Comparison of ENCODE assay signal across 14 cellular contexts in the genomic region with DNA sequence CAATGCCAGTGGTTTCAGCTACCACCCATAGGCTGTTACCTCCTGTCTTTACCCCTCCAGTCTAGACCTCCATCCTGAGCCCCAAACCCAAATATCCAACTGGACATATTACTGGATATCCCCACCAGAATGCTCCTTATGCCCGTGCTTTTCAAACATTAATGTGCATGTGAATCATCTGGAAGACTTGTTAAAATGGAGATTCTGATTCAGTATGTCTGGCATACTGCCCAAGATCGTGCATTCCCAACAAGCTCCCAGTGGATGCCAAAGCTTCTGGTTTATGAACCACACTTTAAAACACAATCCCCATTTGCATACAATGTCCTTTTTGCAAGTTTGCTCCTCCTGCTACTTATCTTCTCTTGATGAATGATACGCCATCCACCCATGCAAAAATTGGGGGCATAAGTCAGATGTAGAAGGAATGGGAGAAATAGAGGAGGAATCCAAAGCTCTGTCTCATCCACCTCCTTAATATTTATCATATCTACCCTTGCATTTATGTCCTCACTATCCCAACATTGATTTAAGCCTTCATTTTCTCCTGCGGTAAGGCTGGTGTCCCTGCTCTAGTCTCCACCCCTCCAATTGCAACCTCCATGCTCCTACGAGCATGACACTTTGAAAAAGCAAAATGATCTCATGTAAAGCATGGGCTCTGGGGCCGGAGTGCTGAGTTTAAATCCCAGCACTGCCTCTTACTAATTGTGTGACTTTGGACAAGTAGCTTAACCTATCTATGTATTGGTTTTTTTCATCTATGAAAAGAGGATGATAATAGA. TPM values are rescaled to one million over a fixed set of nuclear protein-coding genes. Genes with fewer than 3 reads are reported as not detected.
DNase-seq lines count a peak whose midpoint lies in the region; ATAC-seq, FAIRE-seq and TF ChIP-seq lines count a peak whose summit lies in the region.
"Had no signal": no experiment of that assay in that cellular context is flagged by ENCODE, and none has a peak within 500 bp of the region (broad histone marks: within the 10 kb centered on the region; RNA-seq: fewer than 3 reads in every experiment).

No MANE protein-coding gene starts in this region.

- TF ChIP-seq EP300 in transverse colon (IDR thresholded peaks at IDR 0.05; ENCODE audit: low read depth), result no peak

- H3K27ac ChIP-seq in brain microvascular endothelial cell (no peak overlapping the region), keratinocyte (ENCODE audit: control insufficient read depth, insufficient read depth, low read length) (no peak overlapping the region), SJCRH30 (no peak overlapping the region), transverse colon (no peak overlapping the region)
- H3K27ac ChIP-seq: BLaER1 treated with 17β-estradiol and CSF1 and Interleukin-3, amounts not matched to agents 10 nM and 100 nM had no signal

- POLR2A ChIA-PET in AG04449 (lab: Yijun Ruan, JAX), result interaction anchor here (0.9 to 1.0 kb wide), 2 partner anchors 9 to 10 kb away, joined by 3 read pairs; no protein-coding TSS in a partner anchor

- H3K4me1 ChIP-seq in keratinocyte (ENCODE audit: control insufficient read depth, extremely low read depth, insufficient read depth, low read length), result no peaks in the 10 kb centered on the region
- H3K4me1 ChIP-seq in SJCRH30, result no peaks in the 10 kb centered on the region
- no peaks in the 10 kb centered on the region for H3K4me1 ChIP-seq in transverse colon
- H3K4me1 ChIP-seq: BLaER1 treated with 17β-estradiol and CSF1 and Interleukin-3, amounts not matched to agents 10 nM and 100 nM had no signal

- H3K4me3 ChIP-seq in AG04449 (ENCODE audit: low read depth, low read length) (no peak overlapping the region), brain microvascular endothelial cell (ENCODE audit: low read depth, low read length) (no peak overlapping the region), keratinocyte (ENCODE audit: control insufficient read depth in 2 of 3, extremely low read depth in 1 of 3, insufficient read depth in 2 of 3, low read depth in 1 of 3, low read length in 3 of 3) (no peak overlapping the region), SJCRH30 (no peak overlapping the region), transverse colon (no peak overlapping the region)
- H3K4me3 ChIP-seq: BLaER1 treated with 17β-estradiol and CSF1 and Interleukin-3, amounts not matched to agents 10 nM and 100 nM had no signal

- no peaks in the 10 kb centered on the region for H3K9me3 ChIP-seq in keratinocyte (ENCODE audit: control insufficient read depth, low read depth, low read length)
- H3K9me3 ChIP-seq in SJCRH30 (replicated peaks), result no peaks in the 10 kb centered on the region
- H3K9me3 ChIP-seq in transverse colon, result no peaks in the 10 kb centered on the region
- H3K9me3 ChIP-seq: BLaER1 treated with 17β-estradiol and CSF1 and Interleukin-3, amounts not matched to agents 10 nM and 100 nM had no signal

- H2AFZ ChIP-seq in keratinocyte (ENCODE audit: control insufficient read depth, low read length), result no peak overlapping the region

- DNase-seq in AG04449 (ENCODE audit: low read depth, low spot score) (peak; percentile 68), HS-27A (ENCODE audit: low read depth) (peak; percentile 75), brain microvascular endothelial cell (peak; percentile 75), keratinocyte (ENCODE audit: low read depth, low spot score) (no peak), SJCRH30 (no peak), cerebellar nuclear complex (lab: John Stamatoyannopoulos, UW) (no peak), transverse colon (no peak)
- DNase-seq: amygdala; MM.1S; stimulated activated CD4-positive, alpha-beta T cell treated with anti-CD3 and anti-CD28 coated beads, Interleukin-12 subunit alpha, Interleukin-12 subunit beta, amount 100 ng/mL, for 4 hours had no signal

- no peak for ATAC-seq in GM19324 (IDR thresholded peaks at IDR 0.05; ENCODE audit: low FRiP score, unreplicated experiment)

- TF ChIP-seq CTCF in AG04449 (IDR thresholded peaks at IDR 0.05; ENCODE audit: insufficient read depth, low read length, missing control alignments), result no peak
- no peak for TF ChIP-seq CTCF in brain microvascular endothelial cell (IDR thresholded peaks at IDR 0.05; ENCODE audit: low read depth, low read length, missing control alignments)
- TF ChIP-seq CTCF in keratinocyte (optimal IDR thresholded peaks at IDR 0.05 in 1 of 3, IDR thresholded peaks at IDR 0.05 in 1 of 3, conservative IDR thresholded peaks at IDR 0.05 in 1 of 3; ENCODE audit: extremely low read depth in 1 of 3, insufficient read depth in 2 of 3, low read length in 3 of 3), result no peak
- TF ChIP-seq CTCF in transverse colon (IDR thresholded peaks at IDR 0.05), result no peak

- no peaks in the 10 kb centered on the region for H3K27me3 ChIP-seq in brain microvascular endothelial cell (replicated peaks)
- no peaks in the 10 kb centered on the region for H3K27me3 ChIP-seq in keratinocyte (ENCODE audit: control insufficient read depth, extremely low read depth, insufficient read depth, low read length)
- H3K27me3 ChIP-seq in SJCRH30, result no peaks in the 10 kb centered on the region
- H3K27me3 ChIP-seq in transverse colon, result no peaks in the 10 kb centered on the region
- H3K27me3 ChIP-seq: BLaER1 treated with 17β-estradiol and CSF1 and Interleukin-3, amounts not matched to agents 10 nM and 100 nM had no signal

- no peaks in the 10 kb centered on the region for H3K36me3 ChIP-seq in brain microvascular endothelial cell (replicated peaks)
- no peaks in the 10 kb centered on the region for H3K36me3 ChIP-seq in keratinocyte (ENCODE audit: control insufficient read depth in 2 of 2, extremely low read depth in 1 of 2, insufficient read depth in 2 of 2, low read length in 2 of 2)
- H3K36me3 ChIP-seq in SJCRH30, result no peaks in the 10 kb centered on the region
- no peaks in the 10 kb centered on the region for H3K36me3 ChIP-seq in transverse colon
- H3K36me3 ChIP-seq: BLaER1 treated with 17β-estradiol and CSF1 and Interleukin-3, amounts not matched to agents 10 nM and 100 nM had no signal

- WGBS in transverse colon (ENCODE audit: low coverage in 1 of 2), 2 donors, result 59% methylated on average over 6 of the region's 6 CpGs; no CpG with 5 or more reads in 1 of the 2 donors

- no peaks in the 10 kb centered on the region for H4K20me1 ChIP-seq in keratinocyte (ENCODE audit: control insufficient read depth, extremely low read depth, insufficient read depth, low read length)
- H4K20me1 ChIP-seq: BLaER1 treated with 17β-estradiol and CSF1 and Interleukin-3, amounts not matched to agents 10 nM and 100 nM had no signal

- H3K9me1 ChIP-seq in keratinocyte (ENCODE audit: control insufficient read depth, extremely low read depth, insufficient read depth, low read length), result no peaks in the 10 kb centered on the region

- in situ Hi-C loops in brain microvascular endothelial cell (cut with HindIII; ENCODE audit: low pct_ligation_motif_present, low sequenced_read_pairs) (no loop called here), transverse colon (cut with MboI; ENCODE audit: low pct_ligation_motif_present in 1 of 4, low pct_unique_long_range_greater_than_20kb in 1 of 4, low sequenced_read_pairs in 3 of 4) (no loop called here)

- dilution Hi-C loops in keratinocyte (cut with MboI; ENCODE audit: extremely low pct_ligation_motif_present, low sequenced_read_pairs), result no loop called here

- no peak for TF ChIP-seq POLR2A in transverse colon (IDR thresholded peaks at IDR 0.05)

- peak; percentile 89 for FAIRE-seq in keratinocyte (lab: Jason Lieb, UNC)
- FAIRE-seq: TTC549, urothelium cell line had no signal

- intact Hi-C loops in transverse colon (cut with DNase I; ENCODE audit: low total_unique reads), result no loop called here

- no peak overlapping the region for H3K9ac ChIP-seq in keratinocyte (ENCODE audit: control insufficient read depth, extremely low read depth, insufficient read depth, low read length)
- H3K9ac ChIP-seq: BLaER1 treated with 17β-estradiol and CSF1 and Interleukin-3, amounts not matched to agents 10 nM and 100 nM had no signal

- no peaks in the 10 kb centered on the region for H3K79me2 ChIP-seq in keratinocyte (ENCODE audit: control insufficient read depth, insufficient read depth, low read length)

- H3K4me2 ChIP-seq in keratinocyte (ENCODE audit: control insufficient read depth, extremely low read depth, insufficient read depth, low read depth, low read length), result no peak overlapping the region
- H3K4me2 ChIP-seq: BLaER1 treated with 17β-estradiol and CSF1 and Interleukin-3, amounts not matched to agents 10 nM and 100 nM had no signal

- CTCF ChIA-PET in AG04449 (lab: Yijun Ruan, JAX), result interaction anchor here (0.7 to 1.5 kb wide), 2 partner anchors 11 to 13 kb away, joined by 3 to 6 read pairs; no protein-coding TSS in a partner anchor

RNA-seq across cellular contexts. Expression of gene PGRMC1, which starts 7.4 kb away (rescaled TPM):
- 42.7 to 74.3 TPM (median 54.2 TPM) in 3 replicates for polyA plus RNA-seq in keratinocyte
- 17.0 TPM for polyA plus RNA-seq in keratinocyte (2011; ENCODE audit: low read depth)
- 36.6 and 66.1 TPM in 2 replicates for polyA plus RNA-seq in keratinocyte (2011; cell fraction: cytosol; rRNA removed)
- polyA plus RNA-seq in keratinocyte (2011; cell fraction: nucleus; rRNA removed), result 52.7 and 66.1 TPM in 2 replicates
- polyA plus RNA-seq in keratinocyte (2012; ENCODE audit: low replicate concordance), result 51.0 and 61.6 TPM in 2 replicates
- 14.6 to 35.3 TPM (median 18.2 TPM) in 3 replicates for polyA minus RNA-seq in keratinocyte
- 55.2 TPM for polyA minus RNA-seq in keratinocyte (2011; cell fraction: cytosol; rRNA and poly(A)+ RNA removed)
- polyA minus RNA-seq in keratinocyte (2011; cell fraction: nucleus; rRNA and poly(A)+ RNA removed), result 20.4 and 26.9 TPM in 2 replicates
- 361 and 368 TPM in 2 replicates for total RNA-seq in SJCRH30 (2014; rRNA removed; shearing (Covaris generic))
- total RNA-seq in transverse colon, result 100 to 1,000 TPM in 2 of 4 donors, 10 to 100 TPM in 2; 96.7 to 213 (median 136) TPM

Comparison
In these comparisons a context has a peak if more than half of its experiments do, and no peak if none do; other contexts are left out.
1. DNase-seq: peak in AG04449 (single experiment), HS-27A (single experiment) and brain microvascular endothelial cell (single experiment); none in keratinocyte (single experiment), SJCRH30 (0 of 2), cerebellar nuclear complex (0 of 2) and transverse colon (single experiment).